ENCODE assay signal across 8 cellular contexts in genomic region chr1:31063636-31064035, GRCh38. TPM values are rescaled to one million over a fixed set of nuclear protein-coding genes. Genes with fewer than 3 reads are reported as not detected.
A peak's percentile ranks its signal among the peaks of the same experiment; 100 is the strongest.
DNase-seq lines count a peak whose midpoint lies in the region; ATAC-seq, FAIRE-seq and TF ChIP-seq lines count a peak whose summit lies in the region.

No MANE protein-coding gene starts in this region.

- no peaks in the 10 kb centered on the region for H3K27me3 Mint-ChIP-seq in endodermal cell (ENCODE audit: insufficient read depth)

- WGBS in endodermal cell (ENCODE audit: insufficient coverage in 1 of 2, insufficient read length in 1 of 2), 2 experiments, result 10 to 20% methylated on average over 1 to 4 of the region's 4 CpGs
- WGBS in pancreas, 2 donors, result 1 to 2% methylated on average over 4 of the region's 4 CpGs

- peak overlapping the region; percentile 97 for H3K4me3 Mint-ChIP-seq in endodermal cell

- peaks cover 12% of the 10 kb centered on the region for H3K36me3 Mint-ChIP-seq in endodermal cell (ENCODE audit: low read depth)

- H3K27me3 ChIP-seq in endodermal cell (ENCODE audit: control insufficient read depth, insufficient read depth, low read length, poor library complexity, severe bottlenecking) (no peaks in the 10 kb centered on the region), pancreas (no peaks in the 10 kb centered on the region)

- peaks cover 6% of the 10 kb centered on the region for H3K4me1 Mint-ChIP-seq in endodermal cell

- no peaks in the 10 kb centered on the region for H3K9me3 Mint-ChIP-seq in endodermal cell

- H3K9me3 ChIP-seq in endodermal cell (ENCODE audit: control insufficient read depth, low read length) (no peaks in the 10 kb centered on the region), pancreas (no peaks in the 10 kb centered on the region)

- H3K9ac ChIP-seq in endodermal cell (ENCODE audit: extremely low read depth, low read length, poor library complexity, severe bottlenecking), result peak overlapping the region; percentile 100

- H3K4me1 ChIP-seq in endodermal cell (ENCODE audit: control insufficient read depth, insufficient read depth, low read length) (no peaks in the 10 kb centered on the region), pancreas (peaks cover 23 to 28% (median 25%) of the 10 kb centered on the region in 3 donors)

- intact Hi-C loops in pancreas (cut with DNase I), result no loop called here

- peak overlapping the region; percentile 99 for H3K27ac Mint-ChIP-seq in endodermal cell

- ATAC-seq in pancreas, result no peak
- ATAC-seq in HG03045 (IDR thresholded peaks at IDR 0.05; ENCODE audit: unreplicated experiment), result no peak
- no peak for ATAC-seq in GM18868 (IDR thresholded peaks at IDR 0.05; ENCODE audit: unreplicated experiment)

- no peak overlapping the region for H3K27ac ChIP-seq in endodermal cell (ENCODE audit: low read depth, low read length)
- peak overlapping the region in 3 of 4 donors; percentile 39 to 97 (median 97) for H3K27ac ChIP-seq in pancreas

- TF ChIP-seq CTCF in endodermal cell (conservative IDR thresholded peaks at IDR 0.05) (no peak), pancreas (IDR thresholded peaks at IDR 0.05) (no peak)

- H3K4me3 ChIP-seq in endodermal cell (ENCODE audit: low read length) (peak overlapping the region; percentile 100), pancreas (peak overlapping the region in 3 of 4 donors; percentile 63 to 73 (median 63))

- H3K36me3 ChIP-seq in endodermal cell (ENCODE audit: control insufficient read depth, insufficient read depth, low read length) (peaks cover 18% of the 10 kb centered on the region), pancreas (peaks cover 0 to 5% (median 4%) of the 10 kb centered on the region in 3 donors)

- FAIRE-seq in GM18507 (lab: Jason Lieb, UNC) (peak; percentile 56), pancreas (lab: Jason Lieb, UNC) (no peak)

- DNase-seq in GM18507 (ENCODE audit: extremely low spot score, insufficient read length, low read depth) (no peak), OCI-M1 (lab: John Stamatoyannopoulos, UW) (peak; percentile 32), endodermal cell (no peak), pancreas (no peak), NCI-H187 treated with DMSO at 0.1 percent for 48 hours (lab: John Stamatoyannopoulos, UW) (no peak), GF-D8 (lab: John Stamatoyannopoulos, UW) (no peak)

RNA-seq across cellular contexts. Expression of gene PUM1, which starts 1.9 kb away (rescaled TPM):
- 100 to 1,000 TPM; 207 to 210 TPM for total RNA-seq in endodermal cell
- polyA plus RNA-seq in endodermal cell (2013, experiment 1 of 2), result 94.8 TPM
- polyA plus RNA-seq in endodermal cell (2013, experiment 2 of 2), result 90.9 TPM
- 10 to 100 TPM; 35.5 to 75.8 (median 46.4) TPM for total RNA-seq in pancreas
- 10 to 100 TPM; 16.9 to 21.1 TPM for polyA plus RNA-seq in pancreas
